10 cellular contexts compared by ENCODE assay signal in genomic region chr3:194730369-194730768, GRCh38. TPM values are rescaled to one million over a fixed set of nuclear protein-coding genes. Genes with fewer than 3 reads are reported as not detected.
A peak's percentile ranks its signal among the peaks of the same experiment; 100 is the strongest.
DNase-seq lines count a peak whose midpoint lies in the region; ATAC-seq, FAIRE-seq and TF ChIP-seq lines count a peak whose summit lies in the region.
"Had no signal": no experiment of that assay in that cellular context is flagged by ENCODE, and none has a peak within 500 bp of the region (broad histone marks: within the 10 kb centered on the region; RNA-seq: fewer than 3 reads in every experiment).

No MANE protein-coding gene starts in this region.

- H3K36me3 ChIP-seq in H1 (ENCODE audit: control insufficient read depth in 2 of 4, insufficient read depth in 4 of 4, low read length in 3 of 4) (no peaks in the 10 kb centered on the region), thoracic aorta (no peaks in the 10 kb centered on the region)

- TF ChIP-seq CTCF in H1 (IDR thresholded peaks at IDR 0.05; ENCODE audit: control extremely low read depth in 1 of 3, insufficient read depth in 1 of 3, low read depth in 1 of 3, low read length in 3 of 3) = no peak
- TF ChIP-seq CTCF in thoracic aorta (IDR thresholded peaks at IDR 0.05) = no peak

- no peaks in the 10 kb centered on the region for H3K79me2 ChIP-seq in H1 (ENCODE audit: control insufficient read depth in 1 of 2, insufficient read depth in 2 of 2, low read length in 2 of 2)

- H3K23me2 ChIP-seq in H1 (ENCODE audit: low read depth, low read length) = no peaks in the 10 kb centered on the region; the same call in 1 of the 2 replicates

- POLR2A ChIA-PET in H1 (lab: Charles Lee; ENCODE audit: partially characterized antibody) = no interaction called here

- H3K27me3 ChIP-seq in H1 (replicated peaks in 1 of 4; ENCODE audit: control insufficient read depth in 3 of 4, extremely low read depth in 1 of 4, insufficient read depth in 3 of 4, low read length in 3 of 4) = no peaks in the 10 kb centered on the region; a peak in 1 of 7 replicates
- no peaks in the 10 kb centered on the region for H3K27me3 ChIP-seq in thoracic aorta (replicated peaks; ENCODE audit: insufficient read depth)

- H3K23ac ChIP-seq in H1 (ENCODE audit: insufficient read length) = no peak overlapping the region

- H4K8ac ChIP-seq in H1 (ENCODE audit: extremely low read depth, insufficient read depth, low read length) = no peak overlapping the region

- no peak for ATAC-seq in thoracic aorta (ENCODE audit: insufficient number of reproducible peaks, low FRiP score, low read depth)
- no peak for ATAC-seq in GM18520 (IDR thresholded peaks at IDR 0.05; ENCODE audit: unreplicated experiment)
- ATAC-seq in GM19467 (IDR thresholded peaks at IDR 0.05; ENCODE audit: unreplicated experiment) = no peak

- H2AFZ ChIP-seq in H1 (ENCODE audit: low read length) = no peak overlapping the region

- H3K56ac ChIP-seq in H1 (replicated peaks; ENCODE audit: insufficient read length, low read depth, low read length) = no peak overlapping the region

- no peak overlapping the region for H4K91ac ChIP-seq in H1 (replicated peaks; ENCODE audit: insufficient read length, low read length)

- H2BK20ac ChIP-seq in H1 (ENCODE audit: low read length) = no peak overlapping the region

- no peak overlapping the region for H3K14ac ChIP-seq in H1 (ENCODE audit: insufficient read length)

- no peak overlapping the region for H3K18ac ChIP-seq in H1 (ENCODE audit: extremely low read depth, low read length)

- TF ChIP-seq POLR2A in H1 (IDR thresholded peaks at IDR 0.05; ENCODE audit: control extremely low read depth in 1 of 2, low read depth in 2 of 2, low read length in 2 of 2) = no peak

- no peak overlapping the region for H2BK120ac ChIP-seq in H1 (replicated peaks; ENCODE audit: low read depth, low read length)

- no peak overlapping the region for H3K4me2 ChIP-seq in H1 (ENCODE audit: insufficient read depth in 1 of 2, low read depth in 2 of 2, low read length in 2 of 2)

- no peak for TF ChIP-seq RAD21 in H1 (IDR thresholded peaks at IDR 0.05 in 1 of 2, conservative IDR thresholded peaks at IDR 0.05 in 1 of 2; ENCODE audit: low read depth in 2 of 2, low read length in 2 of 2)

- H3K9me3 ChIP-seq in H1 (ENCODE audit: insufficient read depth in 2 of 2, low read depth in 1 of 2, low read length in 1 of 2) (no peaks in the 10 kb centered on the region), thoracic aorta (no peaks in the 10 kb centered on the region)

- DNase-seq in NCI-H1417 (lab: John Stamatoyannopoulos, UW) (peak in 2 of 3 experiments; percentile 60 to 94), NCI-H1417 treated with DMSO at 0.1 percent for 48 hours (lab: John Stamatoyannopoulos, UW) (no peak), NCI-H524 treated with DMSO at 0.1 percent for 48 hours (lab: John Stamatoyannopoulos, UW) (peak; percentile 97), H1 (ENCODE audit: low read depth in 1 of 2, low spot score in 2 of 2) (no peak), thoracic aorta (ENCODE audit: low spot score) (no peak), inferior parietal cortex (ENCODE audit: extremely low spot score) (no peak)
- DNase-seq: activated naive CD4-positive, alpha-beta T cell had no signal

- WGBS in H1 (ENCODE audit: extremely low coverage in 1 of 2, insufficient coverage in 1 of 2, insufficient read length in 1 of 2, insufficient replicate concordance in 2 of 2, low coverage in 1 of 2, low lambda C conversion rate in 2 of 2, missing lambda C conversion rate in 1 of 2), 2 experiments = 76% methylated on average over 10 of the region's 10 CpGs; no CpG with 5 or more reads in 1 of the 2 experiments

- H2AK5ac ChIP-seq in H1 (ENCODE audit: low read depth, low read length) = no peak overlapping the region

- no peak for TF ChIP-seq EP300 in H1 (IDR thresholded peaks at IDR 0.05; ENCODE audit: borderline replicate concordance in 1 of 2, low read depth in 2 of 2, low read length in 2 of 2)

- H4K20me1 ChIP-seq in H1 (replicated peaks in 1 of 2; ENCODE audit: control insufficient read depth in 1 of 2, insufficient read depth in 2 of 2, low read length in 2 of 2) = no peaks in the 10 kb centered on the region

- no peak overlapping the region for H2BK15ac ChIP-seq in H1 (ENCODE audit: low read length)

- H3K4me3 ChIP-seq in H1 (ENCODE audit: extremely low read depth in 1 of 4, insufficient read depth in 2 of 4, low read depth in 3 of 4, low read length in 4 of 4) (no peak overlapping the region), thoracic aorta (peak overlapping the region; percentile 24)

- no peaks in the 10 kb centered on the region; a peak in 1 of 7 replicates for H3K4me1 ChIP-seq in H1 (replicated peaks in 1 of 4; ENCODE audit: control insufficient read depth in 3 of 4, insufficient read depth in 4 of 4, low read length in 3 of 4)
- H3K4me1 ChIP-seq in thoracic aorta (ENCODE audit: control insufficient read depth in 1 of 2, low read depth in 2 of 2) = peaks cover 0 to 7% of the 10 kb centered on the region in 2 donors

- no peak for FAIRE-seq in H1 (lab: Jason Lieb, UNC)
- FAIRE-seq: A204.1 had no signal

- H2BK5ac ChIP-seq in H1 (ENCODE audit: low read depth, low read length) = no peak overlapping the region

- no peaks in the 10 kb centered on the region for H3K79me1 ChIP-seq in H1 (ENCODE audit: low read depth, low read length)

- no peak overlapping the region for H3K4ac ChIP-seq in H1 (replicated peaks; ENCODE audit: insufficient read length, low read depth, low read length)

- no peak overlapping the region for H3K27ac ChIP-seq in H1 (ENCODE audit: low read depth, low read length)
- no peak overlapping the region for H3K27ac ChIP-seq in thoracic aorta

- no peak overlapping the region for H3K9ac ChIP-seq in H1 (replicated peaks in 1 of 4; ENCODE audit: extremely low read depth in 1 of 4, low read depth in 3 of 4, low read length in 3 of 4)

- no peak overlapping the region for H2BK12ac ChIP-seq in H1 (ENCODE audit: low read depth, low read length)

- H4K5ac ChIP-seq in H1 (ENCODE audit: insufficient read length, low read depth, low read length) = no peak overlapping the region

- CTCF ChIA-PET in H1 (lab: Charles Lee; ENCODE audit: partially characterized antibody) = interaction anchor here (1.7 kb wide), 1 partner anchor 48 kb away, joined by 5 read pairs; no protein-coding TSS in a partner anchor

TF ChIP-seq in H1, 55 proteins besides CTCF, POLR2A, EP300 and RAD21:
- TF ChIP-seq HDAC6 (IDR thresholded peaks at IDR 0.05; ENCODE audit: low read depth, low read length) = no peak
- TF ChIP-seq YY1 (IDR thresholded peaks at IDR 0.05; ENCODE audit: low read depth, low read length) = peak; percentile 15; the same call in 1 of the 2 replicates
- TF ChIP-seq GABPA (IDR thresholded peaks at IDR 0.05; ENCODE audit: borderline replicate concordance, insufficient read depth, low read length) = no peak
- TF ChIP-seq ASH2L (IDR thresholded peaks at IDR 0.05; ENCODE audit: low read length) = no peak
- TF ChIP-seq CHD1 (IDR thresholded peaks at IDR 0.05; ENCODE audit: low read depth, low read length) = no peak

RNA-seq across cellular contexts. Expression of gene FAM43A, which starts 44.7 kb away (rescaled TPM):
- 2.6 and 2.9 TPM in 2 replicates for total RNA-seq in H1 (2021; fragmentation: NEBNext Ultra II Directional; extraction: Animal tissue kit (Norgen Biotek cat#: 25700))
- polyA plus RNA-seq in H1 (2011; rRNA removed) = 2.3 and 4.9 TPM in 2 replicates
- polyA plus RNA-seq in H1 (2011; cell fraction: cytosol; rRNA removed) = 4.3 TPM
- 4.0 TPM for polyA plus RNA-seq in H1 (2011; cell fraction: nucleus; rRNA removed)
- polyA plus RNA-seq in H1 (2012, experiment 1 of 2) = 1.9 to 2.7 TPM (median 1.9 TPM) in 4 replicates
- 2.4 TPM for polyA plus RNA-seq in H1 (2012, experiment 2 of 2)
- polyA plus RNA-seq in H1 (2013, experiment 1 of 2) = 1.3 TPM
- polyA plus RNA-seq in H1 (2013, experiment 2 of 2) = 1.4 TPM
- polyA minus RNA-seq in H1 (2011; rRNA and poly(A)+ RNA removed) = 0.44 and 0.66 TPM in 2 replicates
- polyA minus RNA-seq in H1 (2011; cell fraction: cytosol; rRNA and poly(A)+ RNA removed) = 2.2 TPM
- 5.6 TPM for polyA minus RNA-seq in H1 (2011; cell fraction: nucleus; rRNA and poly(A)+ RNA removed)
- total RNA-seq in thoracic aorta = 10 to 100 TPM; 10.3 to 17.8 TPM

RNA-seq across cellular contexts. Expression of gene LSG1, which starts 58.4 kb away (rescaled TPM):
- 47.6 and 49.9 TPM in 2 replicates for total RNA-seq in H1 (2021; fragmentation: NEBNext Ultra II Directional; extraction: Animal tissue kit (Norgen Biotek cat#: 25700))
- 17.8 and 23.7 TPM in 2 replicates for polyA plus RNA-seq in H1 (2011; rRNA removed)
- polyA plus RNA-seq in H1 (2011; cell fraction: cytosol; rRNA removed) = 27.4 TPM
- 40.1 TPM for polyA plus RNA-seq in H1 (2011; cell fraction: nucleus; rRNA removed)
- polyA plus RNA-seq in H1 (2012, experiment 1 of 2) = 32.9 to 45.5 TPM (median 41.1 TPM) in 4 replicates
- polyA plus RNA-seq in H1 (2012, experiment 2 of 2) = 6.7 TPM
- polyA plus RNA-seq in H1 (2013, experiment 1 of 2) = 42.5 TPM
- 40.4 TPM for polyA plus RNA-seq in H1 (2013, experiment 2 of 2)
- 52.6 and 90.4 TPM in 2 replicates for polyA minus RNA-seq in H1 (2011; rRNA and poly(A)+ RNA removed)
- polyA minus RNA-seq in H1 (2011; cell fraction: cytosol; rRNA and poly(A)+ RNA removed) = 36.5 TPM
- polyA minus RNA-seq in H1 (2011; cell fraction: nucleus; rRNA and poly(A)+ RNA removed) = 57.7 TPM
- total RNA-seq in thoracic aorta = 10 to 100 TPM; 19.4 to 59.3 TPM

Comparison
In these comparisons a context has a peak if more than half of its experiments do, and no peak if none do; other contexts are left out.
1. DNase-seq: peak in NCI-H1417 (2 of 3) and NCI-H524 treated with DMSO at 0.1 percent for 48 hours (single experiment); none in NCI-H1417 treated with DMSO at 0.1 percent for 48 hours (single experiment), H1 (0 of 2), thoracic aorta (single experiment) and inferior parietal cortex (single experiment).